In the genomic region with DNA sequence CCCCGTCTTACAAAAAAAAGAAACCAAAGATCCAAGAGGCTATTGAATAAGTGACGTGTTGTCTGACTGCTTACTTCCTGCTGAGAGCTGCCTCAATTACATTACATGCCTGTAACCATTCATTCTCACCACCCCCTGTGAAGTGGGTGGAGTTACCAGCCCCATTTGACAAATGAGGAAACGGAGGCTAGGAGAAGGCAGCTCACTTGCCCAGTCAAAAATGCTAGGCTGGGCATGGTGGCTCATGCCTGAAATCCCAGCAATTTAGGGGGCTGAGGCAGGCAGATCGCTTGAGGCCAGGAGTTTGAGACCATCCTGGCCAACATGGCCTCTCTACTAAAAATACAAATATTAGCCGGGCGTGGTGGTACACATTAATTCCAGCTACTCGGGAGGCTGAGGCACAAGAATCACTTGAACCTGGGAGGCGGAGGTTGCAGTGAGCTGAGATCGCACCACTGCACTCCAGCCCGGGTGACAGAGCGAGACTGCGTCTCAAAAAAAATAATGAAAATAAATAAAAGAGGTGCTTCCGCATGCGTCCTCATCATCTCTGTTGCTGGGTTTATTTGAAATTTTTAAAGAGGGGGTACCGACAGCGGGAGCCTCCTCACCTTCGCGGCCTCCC, we compare ENCODE assay signal across 1 cellular context.
TF ChIP-seq lines count a peak whose summit lies in the region.

No MANE protein-coding gene starts in this region.

TF ChIP-seq in GM23338, 12 proteins besides CTCF, POLR2A, EP300 and RAD21:
- TF ChIP-seq ZNF462 (CRISPR knock-in tag; IDR thresholded peaks at IDR 0.05) = no peak
TF ChIP-seq in GM23338: peak in this region for 0.
